ENCODE assay signal across 17 cellular contexts in the genomic region with DNA sequence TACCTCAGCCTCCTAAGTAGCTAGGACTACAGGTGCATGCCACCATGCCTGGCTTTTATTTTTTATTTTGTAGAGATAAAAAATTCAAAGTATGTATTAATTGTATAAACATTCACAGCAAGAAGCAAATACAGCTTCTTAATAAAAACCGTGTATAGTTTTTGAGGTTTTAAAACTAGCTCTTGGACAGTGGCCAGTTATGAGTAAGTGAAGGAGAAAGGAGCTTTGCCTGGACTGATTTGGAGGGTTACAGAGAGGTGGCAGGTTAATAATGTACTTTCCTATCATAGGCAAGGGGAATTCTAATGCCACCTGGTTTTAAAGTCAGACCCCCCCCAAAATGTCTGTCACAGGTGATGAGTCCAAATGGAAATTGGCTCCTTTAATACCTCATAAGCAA. TPM values are rescaled to one million over a fixed set of nuclear protein-coding genes. Genes with fewer than 3 reads are reported as not detected.
DNase-seq lines count a peak whose midpoint lies in the region; ATAC-seq, FAIRE-seq and TF ChIP-seq lines count a peak whose summit lies in the region.
"Had no signal": no experiment of that assay in that cellular context is flagged by ENCODE, and none has a peak within 500 bp of the region (broad histone marks: within the 10 kb centered on the region; RNA-seq: fewer than 3 reads in every experiment).

No MANE protein-coding gene starts in this region.

- intact Hi-C loops in kidney (cut with DNase I): no loop called here
- intact Hi-C loops in sigmoid colon (cut with DNase I): no loop called here

- no peak for FAIRE-seq in A549 (lab: Jason Lieb, UNC)
- FAIRE-seq in kidney (lab: Jason Lieb, UNC): no peak

- ATAC-seq in A549: no peak
- ATAC-seq: body of pancreas; CD8-positive, alpha-beta T cell had no signal

- H3K27me3 Mint-ChIP-seq in HFFc6 (ENCODE audit: insufficient read depth): no peaks in the 10 kb centered on the region; the same call in 1 of the 2 replicates

- H3K4me1 ChIP-seq in A549 (peaks cover 23% of the 10 kb centered on the region), kidney (ENCODE audit: control insufficient read depth in 1 of 2, insufficient read depth in 1 of 2, low read depth in 1 of 2, low read length in 2 of 2) (peaks cover 7 to 11% of the 10 kb centered on the region in 2 donors), sigmoid colon (peaks cover 0 to 48% (median 28%) of the 10 kb centered on the region in 4 donors)

- DNase-seq in A549 (ENCODE audit: low read depth in 1 of 2, low spot score in 1 of 2) (no peak), HFFc6 (peak; percentile 64), amniotic epithelial cell (ENCODE audit: low read depth) (peak; percentile 24), fibroblast of villous mesenchyme (ENCODE audit: low read depth) (peak; percentile 33), GM20000 (ENCODE audit: low spot score) (no peak), kidney (no peak), sigmoid colon (no peak), mesenteric fat pad (ENCODE audit: low spot score) (no peak)
- DNase-seq: activated CD4-positive, alpha-beta T cell treated with anti-CD3 and anti-CD28 coated beads for 4 hours; activated naive CD4-positive, alpha-beta T cell treated with Interleukin-2 at 50 U/mL for 16 hours; body of pancreas; CD8-positive, alpha-beta T cell; NCI-H1105; NCI-H69; retina; stimulated activated naive CD4-positive, alpha-beta T cell treated with Interleukin-2 at 50 U/mL for 16 hours; upper lobe of left lung had no signal

- TF ChIP-seq CTCF in A549 (IDR thresholded peaks at IDR 0.05) (no peak), HFFc6 (IDR thresholded peaks at IDR 0.05) (no peak), fibroblast of villous mesenchyme (IDR thresholded peaks at IDR 0.05; ENCODE audit: insufficient read depth, low read depth, low read length) (no peak), GM20000 (IDR thresholded peaks at IDR 0.05; ENCODE audit: extremely low read depth, missing control alignments) (no peak), kidney (IDR thresholded peaks at IDR 0.05; ENCODE audit: borderline replicate concordance, extremely low read depth, insufficient read depth) (no peak), sigmoid colon (IDR thresholded peaks at IDR 0.05) (no peak)

- no peak for TF ChIP-seq POLR2A in A549 (IDR thresholded peaks at IDR 0.05; ENCODE audit: low read length)
- no peak for TF ChIP-seq POLR2A in sigmoid colon (IDR thresholded peaks at IDR 0.05)

- TF ChIP-seq EP300 in A549 (IDR thresholded peaks at IDR 0.05): no peak
- TF ChIP-seq EP300 in sigmoid colon (IDR thresholded peaks at IDR 0.05): no peak

- H3K27ac ChIP-seq in A549 (no peak overlapping the region), kidney (ENCODE audit: low read depth in 2 of 2, low read length in 2 of 2) (no peak overlapping the region), sigmoid colon (no peak overlapping the region)
- H3K27ac ChIP-seq: body of pancreas, upper lobe of left lung had no signal

- H3K9me3 Mint-ChIP-seq in HFFc6: no peaks in the 10 kb centered on the region
- H3K9me3 Mint-ChIP-seq: CD8-positive, alpha-beta T cell had no signal

- H3K36me3 Mint-ChIP-seq in HFFc6 (ENCODE audit: low read depth): no peaks in the 10 kb centered on the region

- no peaks in the 10 kb centered on the region for H3K27me3 ChIP-seq in sigmoid colon
- H3K27me3 ChIP-seq: body of pancreas, upper lobe of left lung had no signal

- no peak overlapping the region for H3K9ac ChIP-seq in kidney (ENCODE audit: low read length in 2 of 2)

- H3K4me3 ChIP-seq in A549 (no peak overlapping the region), fibroblast of villous mesenchyme (ENCODE audit: low read depth, low read length) (no peak overlapping the region), kidney (ENCODE audit: low read length in 2 of 2) (no peak overlapping the region), sigmoid colon (no peak overlapping the region)
- H3K4me3 ChIP-seq: body of pancreas, upper lobe of left lung had no signal

- no peak for TF ChIP-seq RAD21 in A549 (conservative IDR thresholded peaks at IDR 0.05 in 1 of 2, IDR thresholded peaks at IDR 0.05 in 1 of 2)

- no peak overlapping the region for H3K27ac Mint-ChIP-seq in HFFc6
- H3K27ac Mint-ChIP-seq: CD8-positive, alpha-beta T cell had no signal

- CTCF ChIA-PET in A549 (lab: Yijun Ruan, JAX): interaction anchor here (1.5 kb wide), 1 partner anchor 52 kb away, joined by 4 read pairs; no protein-coding TSS in a partner anchor

- H3K36me3 ChIP-seq in kidney (ENCODE audit: control insufficient read depth in 1 of 2, insufficient read depth in 2 of 2, low read length in 2 of 2) (no peaks in the 10 kb centered on the region), sigmoid colon (no peaks in the 10 kb centered on the region)

- no peaks in the 10 kb centered on the region for H3K9me3 ChIP-seq in A549
- H3K9me3 ChIP-seq in kidney (ENCODE audit: control insufficient read depth in 1 of 2, low read length in 2 of 2): no peaks in the 10 kb centered on the region
- no peaks in the 10 kb centered on the region for H3K9me3 ChIP-seq in sigmoid colon
- H3K9me3 ChIP-seq: body of pancreas, upper lobe of left lung had no signal

- H3K4me3 Mint-ChIP-seq in HFFc6: no peak overlapping the region
- H3K4me3 Mint-ChIP-seq: CD8-positive, alpha-beta T cell had no signal

- peaks cover 21% of the 10 kb centered on the region for H3K4me1 Mint-ChIP-seq in HFFc6 (ENCODE audit: low read depth)

- H3K4me2 ChIP-seq in A549: peak overlapping the region; percentile 20; the same call in 2 of the 3 replicates

- 3% methylated on average over 1 of the region's 1 CpG for WGBS in A549 (ENCODE audit: missing lambda C conversion rate)
- 19 to 44% methylated on average over 1 of the region's 1 CpG for WGBS in sigmoid colon, 2 donors

- POLR2A ChIA-PET in A549 (lab: Yijun Ruan, JAX): no interaction called here

TF ChIP-seq in A549, 52 proteins besides CTCF, POLR2A, EP300 and RAD21:
- TF ChIP-seq CBX2 (IDR thresholded peaks at IDR 0.05; ENCODE audit: borderline replicate concordance, low read depth): no peak
- no peak for TF ChIP-seq FOSL2 (IDR thresholded peaks at IDR 0.05)
- TF ChIP-seq FOSL2 (CRISPR knock-in tag; IDR thresholded peaks at IDR 0.05): no peak
- no peak for TF ChIP-seq ZFP36 (IDR thresholded peaks at IDR 0.05; ENCODE audit: borderline replicate concordance, partially characterized antibody)
- TF ChIP-seq PBX3 (IDR thresholded peaks at IDR 0.05): no peak
- no peak for TF ChIP-seq BCL3 (IDR thresholded peaks at IDR 0.05)
- no peak for TF ChIP-seq E2F6 (IDR thresholded peaks at IDR 0.05; ENCODE audit: borderline replicate concordance, low read depth)
- no peak for TF ChIP-seq ZC3H11A (IDR thresholded peaks at IDR 0.05)
- TF ChIP-seq RNF2 (IDR thresholded peaks at IDR 0.05; ENCODE audit: borderline replicate concordance, low read depth): no peak
TF ChIP-seq in A549: peak in this region for 0.

RNA-seq across cellular contexts. Expression of gene ZNRF2, which starts 43.4 kb away (rescaled TPM):
- polyA plus RNA-seq in A549 (2011; rRNA removed): 8.8 and 11.4 TPM in 2 replicates
- 3.3 and 5.1 TPM in 2 replicates for polyA plus RNA-seq in A549 (2012; cell fraction: cytosol; rRNA removed)
- polyA plus RNA-seq in A549 (2012; cell fraction: nucleus; rRNA removed): 3.2 and 3.7 TPM in 2 replicates
- 4.8 to 6.0 TPM (median 5.9 TPM) in 3 replicates for polyA plus RNA-seq in A549 (2017; fragmentation: RNase III; extraction: RNeasy Plus Mini Kit Qiagen cat#74134 plus additional on column Dnase treatment)
- polyA minus RNA-seq in A549 (2011; rRNA and poly(A)+ RNA removed): 2.1 and 3.2 TPM in 2 replicates
- total RNA-seq in HFFc6 (2021; fragmentation: NEBNext Ultra II Directional; extraction: Animal tissue kit (Norgen Biotek cat#: 25700)): 1 to 10 TPM; 2.3 to 3.1 (median 2.7) TPM
- 4.8 and 6.5 TPM in 2 replicates for total RNA-seq in fibroblast of villous mesenchyme
- total RNA-seq in kidney: 32.2 TPM
- polyA plus RNA-seq in kidney (ENCODE audit: insufficient read depth, low read depth, low replicate concordance): 16.2 TPM
- total RNA-seq in sigmoid colon: 10 to 100 TPM; 17.2 to 33.8 (median 23.2) TPM
- 10 to 100 TPM; 14.4 to 27.3 (median 22.2) TPM for polyA plus RNA-seq in sigmoid colon
- 17.6 TPM for total RNA-seq in mesenteric fat pad

Comparison
In these comparisons a context has a peak if more than half of its experiments do, and no peak if none do; other contexts are left out.
1. DNase-seq: peak in HFFc6 (single experiment), amniotic epithelial cell (single experiment) and fibroblast of villous mesenchyme (single experiment); none in A549 (0 of 2), GM20000 (single experiment), kidney (single experiment), sigmoid colon (single experiment) and mesenteric fat pad (single experiment).